Comparison of ENCODE assay signal across 6 cellular contexts in genomic region chr4:158224994-158225393, GRCh38. TPM values are rescaled to one million over a fixed set of nuclear protein-coding genes. Genes with fewer than 3 reads are reported as not detected.
"Had no signal": no experiment of that assay in that cellular context is flagged by ENCODE, and none has a peak within 500 bp of the region (broad histone marks: within the 10 kb centered on the region; RNA-seq: fewer than 3 reads in every experiment).

No MANE protein-coding gene starts in this region.

RNA-seq across cellular contexts. Expression of gene TMEM144, which starts 14.7 kb away (rescaled TPM):
- total RNA-seq: activated CD4-positive, alpha-beta memory T cell treated with anti-CD3 and anti-CD28 coated beads, Interleukin-2, amount 10 ng/mL, durations not matched to agents 7 days and 5 days; activated CD4-positive, alpha-beta T cell treated with anti-CD3 and anti-CD28 coated beads, Interleukin-2, amount 10 ng/mL, durations not matched to agents 7 days and 5 days; activated CD8-positive, alpha-beta memory T cell treated with anti-CD3 and anti-CD28 coated beads, Interleukin-2, amount 10 ng/mL, durations not matched to agents 7 days and 5 days; activated CD8-positive, alpha-beta T cell treated with anti-CD3 and anti-CD28 coated beads, Interleukin-2, amount 10 ng/mL, durations not matched to agents 7 days and 5 days had no signal

RNA-seq across cellular contexts. Expression of gene GASK1B, which starts 52.2 kb away (rescaled TPM):
- total RNA-seq: activated CD4-positive, alpha-beta memory T cell treated with anti-CD3 and anti-CD28 coated beads, Interleukin-2, amount 10 ng/mL, durations not matched to agents 7 days and 5 days; activated CD4-positive, alpha-beta T cell treated with anti-CD3 and anti-CD28 coated beads for 36 hours; activated CD4-positive, alpha-beta T cell treated with anti-CD3 and anti-CD28 coated beads, Interleukin-2, amount 10 ng/mL, durations not matched to agents 7 days and 5 days; activated CD8-positive, alpha-beta memory T cell treated with anti-CD3 and anti-CD28 coated beads, Interleukin-2, amount 10 ng/mL, durations not matched to agents 7 days and 5 days; activated CD8-positive, alpha-beta T cell treated with anti-CD3 and anti-CD28 coated beads, Interleukin-2, amount 10 ng/mL, durations not matched to agents 7 days and 5 days; activated T-helper 2 cell treated with anti-CD3 and anti-CD28 coated beads, Interferon-gamma antibody, Interleukin-2, Interleukin-4, amounts not matched to agents 10 μg/mL and 5 μg/mL and 100 μg/mL, durations not matched to agents 14 hours and 24 hours and 36 hours had no signal
